8 cellular contexts compared by ENCODE assay signal in genomic region chr14:74619672-74620131, GRCh38. TPM values are rescaled to one million over a fixed set of nuclear protein-coding genes. Genes with fewer than 3 reads are reported as not detected.
DNase-seq lines count a peak whose midpoint lies in the region; ATAC-seq and TF ChIP-seq lines count a peak whose summit lies in the region.

No MANE protein-coding gene starts in this region.

- H3K4me1 ChIP-seq in CD8-positive, alpha-beta memory T cell (ENCODE audit: insufficient read depth, low read length), result peaks cover 46% of the 10 kb centered on the region
- H3K4me1 ChIP-seq in SJSA1 (replicated peaks), result peaks cover 61% of the 10 kb centered on the region

- H3K4me3 Mint-ChIP-seq in CD8-positive, alpha-beta memory T cell, result peak overlapping the region; percentile 54 to 87 (median 72)
- H3K4me3 Mint-ChIP-seq in osteocyte (ENCODE audit: unreplicated experiment), result no peak overlapping the region
- no peak overlapping the region for H3K4me3 Mint-ChIP-seq in activated T-cell treated with anti-CD3 and anti-CD28 coated beads, Interleukin-2, amount 50 U/mL, for 4 hours

- no peak overlapping the region for H3K4me3 ChIP-seq in CD8-positive, alpha-beta memory T cell (ENCODE audit: low read length)
- H3K4me3 ChIP-seq in SJSA1 (no peak overlapping the region), fibroblast of mammary gland (ENCODE audit: control insufficient read depth, low read depth, low read length) (no peak overlapping the region)

- H3K4me1 Mint-ChIP-seq in CD8-positive, alpha-beta memory T cell, result peaks cover 74 to 81% (median 75%) of the 10 kb centered on the region in 3 donors
- H3K4me1 Mint-ChIP-seq in osteocyte (ENCODE audit: unreplicated experiment), result peaks cover 75% of the 10 kb centered on the region
- peaks cover 55% of the 10 kb centered on the region for H3K4me1 Mint-ChIP-seq in activated T-cell treated with anti-CD3 and anti-CD28 coated beads, Interleukin-2, amount 50 U/mL, for 4 hours (ENCODE audit: low read depth)

- POLR2A ChIA-PET in CD8-positive, alpha-beta memory T cell (lab: Charles Lee), result interaction anchor here (1.6 kb wide), 1 partner anchor 144 kb away, joined by 9 read pairs; the partner anchor contains the start of gene YLPM1

- no peaks in the 10 kb centered on the region for H3K9me3 ChIP-seq in CD8-positive, alpha-beta memory T cell (ENCODE audit: low read length)
- H3K9me3 ChIP-seq in SJSA1 (replicated peaks), result no peaks in the 10 kb centered on the region

- ATAC-seq in HG03095 (IDR thresholded peaks at IDR 0.05; ENCODE audit: unreplicated experiment), result no peak
- ATAC-seq in HG02678 (IDR thresholded peaks at IDR 0.05; ENCODE audit: unreplicated experiment), result no peak
- ATAC-seq in activated T-cell treated with anti-CD3 and anti-CD28 coated beads, Interleukin-2, amount 50 U/mL, for 4 hours, result no peak

- no peak for DNase-seq in CD8-positive, alpha-beta memory T cell
- DNase-seq in SJSA1 (ENCODE audit: low read depth in 1 of 2, low spot score in 2 of 2) (peak; percentile 84 to 90), fibroblast of mammary gland (ENCODE audit: low read depth) (peak; percentile 99), osteocyte (ENCODE audit: extremely low spot score, unreplicated experiment) (peak; percentile 88), globus pallidus (ENCODE audit: low spot score) (no peak)
- no peak for DNase-seq in activated T-cell treated with anti-CD3 and anti-CD28 coated beads, Interleukin-2, amount 50 U/mL, for 4 hours

- CTCF ChIA-PET in CD8-positive, alpha-beta memory T cell (lab: Charles Lee), result interaction anchor here (1.6 to 8.1 kb wide), 5 partner anchors 10 to 143 kb away, joined by 3 to 92 read pairs (median 10); partner anchors contain the start of genes LTBP2 and YLPM1

- H3K27ac Mint-ChIP-seq in CD8-positive, alpha-beta memory T cell, result peak overlapping the region in 6 of 8 donors; percentile 43 to 97 (median 72)
- peak overlapping the region; percentile 92 for H3K27ac Mint-ChIP-seq in osteocyte (ENCODE audit: unreplicated experiment)

- no peak for TF ChIP-seq CTCF in fibroblast of mammary gland (conservative IDR thresholded peaks at IDR 0.05; ENCODE audit: control insufficient read depth, insufficient read depth, low read depth, low read length)
- TF ChIP-seq CTCF in osteocyte (IDR thresholded peaks at IDR 0.05), result no peak

- H3K27me3 ChIP-seq in CD8-positive, alpha-beta memory T cell (ENCODE audit: insufficient read depth, low read length, poor library complexity, severe bottlenecking), result no peaks in the 10 kb centered on the region
- H3K27me3 ChIP-seq in SJSA1 (replicated peaks), result no peaks in the 10 kb centered on the region

- H3K36me3 ChIP-seq in CD8-positive, alpha-beta memory T cell (ENCODE audit: insufficient read depth, low read length), result no peaks in the 10 kb centered on the region
- no peaks in the 10 kb centered on the region for H3K36me3 ChIP-seq in SJSA1

- no peaks in the 10 kb centered on the region for H3K9me3 Mint-ChIP-seq in CD8-positive, alpha-beta memory T cell
- H3K9me3 Mint-ChIP-seq in osteocyte (ENCODE audit: unreplicated experiment), result no peaks in the 10 kb centered on the region
- no peaks in the 10 kb centered on the region for H3K9me3 Mint-ChIP-seq in activated T-cell treated with anti-CD3 and anti-CD28 coated beads, Interleukin-2, amount 50 U/mL, for 4 hours

- H3K27ac ChIP-seq in CD8-positive, alpha-beta memory T cell (ENCODE audit: low read depth, low read length), result no peak overlapping the region
- peak overlapping the region; percentile 53 for H3K27ac ChIP-seq in SJSA1

- no peaks in the 10 kb centered on the region for H3K36me3 Mint-ChIP-seq in CD8-positive, alpha-beta memory T cell
- peaks cover 1% of the 10 kb centered on the region for H3K36me3 Mint-ChIP-seq in osteocyte (ENCODE audit: unreplicated experiment)
- H3K36me3 Mint-ChIP-seq in activated T-cell treated with anti-CD3 and anti-CD28 coated beads, Interleukin-2, amount 50 U/mL, for 4 hours (ENCODE audit: insufficient read depth), result peaks cover 2% of the 10 kb centered on the region

- peaks cover 0 to 15% of the 10 kb centered on the region in 2 donors for H3K27me3 Mint-ChIP-seq in CD8-positive, alpha-beta memory T cell
- H3K27me3 Mint-ChIP-seq in osteocyte (ENCODE audit: unreplicated experiment), result no peaks in the 10 kb centered on the region
- H3K27me3 Mint-ChIP-seq in activated T-cell treated with anti-CD3 and anti-CD28 coated beads, Interleukin-2, amount 50 U/mL, for 4 hours (ENCODE audit: low read depth), result no peaks in the 10 kb centered on the region

RNA-seq across cellular contexts. Expression of gene LTBP2, which starts 7.7 kb away (rescaled TPM):
- under 1 TPM; 0.24 to 0.42 TPM for total RNA-seq in CD8-positive, alpha-beta memory T cell
- 0.83 TPM for polyA plus RNA-seq in CD8-positive, alpha-beta memory T cell
- total RNA-seq in SJSA1 (2014; rRNA removed; shearing (Covaris generic)), result 1.3 and 2.2 TPM in 2 replicates
- 377 and 379 TPM in 2 replicates for total RNA-seq in osteocyte
- total RNA-seq in activated T-cell treated with anti-CD3 and anti-CD28 coated beads, Interleukin-2, amount 50 U/mL, for 4 hours, result under 1 TPM; 0.21 to 0.35 (median 0.30) TPM

Comparison
In these comparisons a context has a peak if more than half of its experiments do, and no peak if none do; other contexts are left out.
1. DNase-seq: peak in SJSA1 (2 of 2), fibroblast of mammary gland (single experiment) and osteocyte (single experiment); none in CD8-positive, alpha-beta memory T cell (0 of 5), activated T-cell treated with anti-CD3 and anti-CD28 coated beads, Interleukin-2, amount 50 U/mL, for 4 hours (single experiment) and globus pallidus (single experiment).
2. H3K4me3 Mint-ChIP-seq: peak in CD8-positive, alpha-beta memory T cell (7 of 7); none in osteocyte (single experiment) and activated T-cell treated with anti-CD3 and anti-CD28 coated beads, Interleukin-2, amount 50 U/mL, for 4 hours (single experiment).
3. RNA of gene LTBP2, which starts 7.7 kb away (total RNA-seq): 377 to 379 TPM in osteocyte; 1.3 to 2.2 TPM in SJSA1, 0.24 to 0.42 TPM in CD8-positive, alpha-beta memory T cell and 0.21 to 0.35 TPM in activated T-cell treated with anti-CD3 and anti-CD28 coated beads, Interleukin-2, amount 50 U/mL, for 4 hours; every median in the first group is over 100 times any median in the second.